12 cellular contexts compared by ENCODE assay signal in genomic region chr12:26226119-26226518, GRCh38. TPM values are rescaled to one million over a fixed set of nuclear protein-coding genes. Genes with fewer than 3 reads are reported as not detected.
DNase-seq lines count a peak whose midpoint lies in the region; ATAC-seq, FAIRE-seq and TF ChIP-seq lines count a peak whose summit lies in the region.
"Had no signal": no experiment of that assay in that cellular context is flagged by ENCODE, and none has a peak within 500 bp of the region (broad histone marks: within the 10 kb centered on the region; RNA-seq: fewer than 3 reads in every experiment).

No MANE protein-coding gene starts in this region.

- no peaks in the 10 kb centered on the region for H3K9me3 Mint-ChIP-seq in nephron

- CTCF ChIA-PET in Panc1 (lab: Charles Lee) (interaction anchor here (0.7 kb wide), 2 partner anchors 48 to 426 kb away, joined by 3 to 5 read pairs; no protein-coding TSS in a partner anchor), endothelial cell of umbilical vein (lab: Charles Lee) (interaction anchor here (1.2 to 1.3 kb wide), 2 partner anchors 14 to 49 kb away, joined by 3 to 4 read pairs; no protein-coding TSS in a partner anchor)

- H4K20me1 ChIP-seq in endothelial cell of umbilical vein (replicated peaks; ENCODE audit: control insufficient read depth, extremely low read depth, insufficient read depth, low read length): no peaks in the 10 kb centered on the region

- TF ChIP-seq CTCF in Panc1 (IDR thresholded peaks at IDR 0.05): no peak
- TF ChIP-seq CTCF in endothelial cell of umbilical vein (IDR thresholded peaks at IDR 0.05; ENCODE audit: extremely low read depth in 1 of 2, insufficient read depth in 1 of 2, low read depth in 1 of 2, low read length in 2 of 2): no peak
- TF ChIP-seq CTCF in nephron (IDR thresholded peaks at IDR 0.05; ENCODE audit: unreplicated experiment in 3 of 3): no peak

- H3K79me2 ChIP-seq in endothelial cell of umbilical vein (ENCODE audit: control insufficient read depth, insufficient read depth, low read length): no peaks in the 10 kb centered on the region

- DNase-seq in Panc1 (ENCODE audit: low read depth, low spot score) (no peak), endothelial cell of umbilical vein (ENCODE audit: low read depth, low spot score) (no peak), erythroblast (lab: John Stamatoyannopoulos, UW) (no peak), COLO829 (ENCODE audit: low spot score) (no peak)
- DNase-seq in activated CD4-positive, CD25-positive, alpha-beta regulatory T cell treated with anti-CD3 and anti-CD28 coated beads, Interleukin-2, amount 50 U/mL, for 72 hours: no peak
- DNase-seq: stimulated activated CD4-positive, alpha-beta T cell treated with anti-CD3 and anti-CD28 coated beads, Interleukin-4, amount 100 ng/mL, for 24 hours; SW 1271 had no signal

- H3K36me3 ChIP-seq in Panc1 (ENCODE audit: control insufficient read depth, insufficient read depth, low read length): no peaks in the 10 kb centered on the region
- H3K36me3 ChIP-seq in endothelial cell of umbilical vein (ENCODE audit: control insufficient read depth in 2 of 2, extremely low read depth in 1 of 2, insufficient read depth in 2 of 2, low read length in 2 of 2): no peaks in the 10 kb centered on the region
- H3K36me3 ChIP-seq: adrenal gland had no signal

- no peaks in the 10 kb centered on the region for H3K36me3 Mint-ChIP-seq in nephron (ENCODE audit: low read depth)

- H3K27ac ChIP-seq in Panc1 (ENCODE audit: low read length) (peak overlapping the region; percentile 77), endothelial cell of umbilical vein (ENCODE audit: insufficient read depth, low read depth, low read length) (no peak overlapping the region), temporal lobe (ENCODE audit: low read depth, low read length) (peak overlapping the region; percentile 83)

- peak overlapping the region; percentile 95 for H2AFZ ChIP-seq in endothelial cell of umbilical vein (ENCODE audit: low read depth, low read length)

- H3K9me1 ChIP-seq in endothelial cell of umbilical vein (replicated peaks; ENCODE audit: control insufficient read depth, extremely low read depth, insufficient read depth, low read length): no peaks in the 10 kb centered on the region

- dilution Hi-C loops in endothelial cell of umbilical vein (cut with MboI; ENCODE audit: extremely low pct_ligation_motif_present, low sequenced_read_pairs): no loop called here

- H3K4me3 Mint-ChIP-seq in nephron: peak overlapping the region; percentile 2 to 83 (median 82)

- H3K4me2 ChIP-seq in endothelial cell of umbilical vein (ENCODE audit: insufficient read depth, low read length): peak overlapping the region; percentile 87

- in situ Hi-C loops in Panc1 (cut with HindIII; ENCODE audit: low pct_unique_long_range_greater_than_20kb, low sequenced_read_pairs): no loop called here

- peaks cover 17% of the 10 kb centered on the region for H3K4me1 ChIP-seq in Panc1 (ENCODE audit: control insufficient read depth, insufficient read depth, low read length)
- peaks cover 5% of the 10 kb centered on the region for H3K4me1 ChIP-seq in endothelial cell of umbilical vein (ENCODE audit: control insufficient read depth, extremely low read depth, insufficient read depth, low read length)

- peaks cover 39% of the 10 kb centered on the region for H3K27me3 Mint-ChIP-seq in nephron (ENCODE audit: low read depth)

- H3K4me3 ChIP-seq in Panc1 (ENCODE audit: low read depth in 2 of 2, low read length in 2 of 2): peak overlapping the region; percentile 40 to 66
- H3K4me3 ChIP-seq in endothelial cell of umbilical vein (replicated peaks in 1 of 3; ENCODE audit: insufficient read depth in 1 of 3, low read depth in 1 of 3, low read length in 3 of 3): peak overlapping the region in 1 of 3 experiments; percentile 56

- POLR2A ChIA-PET in Panc1 (lab: Charles Lee) (interaction anchor here (0.6 to 0.7 kb wide), 3 partner anchors 27 to 427 kb away, joined by 3 to 4 read pairs (median 3); no protein-coding TSS in a partner anchor), endothelial cell of umbilical vein (lab: Charles Lee) (no interaction called here)

- H3K27me3 ChIP-seq in Panc1 (ENCODE audit: control insufficient read depth, insufficient read depth, low read length) (peaks cover 5% of the 10 kb centered on the region; the same call in 1 of the 2 replicates), endothelial cell of umbilical vein (ENCODE audit: control insufficient read depth in 2 of 2, insufficient read depth in 2 of 2, low read length in 2 of 2) (peaks cover 0 to 7% of the 10 kb centered on the region in 2 experiments)
- H3K27me3 ChIP-seq: adrenal gland had no signal

- H3K27ac Mint-ChIP-seq in nephron: no peak overlapping the region

- no peak for TF ChIP-seq POLR2A in endothelial cell of umbilical vein (IDR thresholded peaks at IDR 0.05; ENCODE audit: low read depth, low read length)
- no peak for TF ChIP-seq POLR2A in erythroblast (IDR thresholded peaks at IDR 0.05; ENCODE audit: low read length)

- H3K9ac ChIP-seq in endothelial cell of umbilical vein (replicated peaks; ENCODE audit: extremely low read depth, insufficient read depth, low read length): no peak overlapping the region

- BruUV-seq in Panc1 (replicated peaks; lab: Mats Ljungman, UMichigan): no TSS peak
- no TSS peak for BruUV-seq in endothelial cell of umbilical vein (replicated peaks; lab: Mats Ljungman, UMichigan)

- no peak for FAIRE-seq in endothelial cell of umbilical vein (lab: Jason Lieb, UNC)
- FAIRE-seq: D721Med had no signal

- intact Hi-C loops in Panc1 (cut with micrococcal nuclease; ENCODE audit: unreplicated experiment): no loop called here
- intact Hi-C loops in endothelial cell of umbilical vein (cut with micrococcal nuclease): no loop called here

- H3K9me3 ChIP-seq in Panc1 (ENCODE audit: control insufficient read depth, insufficient read depth, low read depth, low read length): no peaks in the 10 kb centered on the region
- H3K9me3 ChIP-seq in endothelial cell of umbilical vein (replicated peaks; ENCODE audit: control insufficient read depth, insufficient read depth, low read length): no peaks in the 10 kb centered on the region
- H3K9me3 ChIP-seq: adrenal gland had no signal

- peaks cover 13% of the 10 kb centered on the region for H3K4me1 Mint-ChIP-seq in nephron

- ATAC-seq in Panc1 (peak; percentile 58), GM18870 (IDR thresholded peaks at IDR 0.05; ENCODE audit: unreplicated experiment) (no peak)

TF ChIP-seq in endothelial cell of umbilical vein, 7 proteins besides CTCF, POLR2A, EP300 and RAD21:
- TF ChIP-seq POLR2AphosphoS5 (IDR thresholded peaks at IDR 0.05; ENCODE audit: insufficient read depth, low read depth, low read length) (no peak), JUN (IDR thresholded peaks at IDR 0.05; ENCODE audit: borderline replicate concordance, insufficient read depth, insufficient read length, low read depth) (no peak), FOS (IDR thresholded peaks at IDR 0.05; ENCODE audit: borderline replicate concordance, insufficient read depth, low read length) (no peak), MAX (IDR thresholded peaks at IDR 0.05; ENCODE audit: insufficient read depth, insufficient read length) (no peak), EZH2 (IDR thresholded peaks at IDR 0.05; ENCODE audit: borderline replicate concordance, low read depth, low read length, severe bottlenecking) (no peak), MYC (IDR thresholded peaks at IDR 0.05; ENCODE audit: low read depth, low read length) (no peak), GATA2 (IDR thresholded peaks at IDR 0.05; ENCODE audit: insufficient read depth, insufficient read length, low read depth, low read length) (no peak)

RNA-seq across cellular contexts. Expression of gene SSPN, which starts 30.7 kb away (rescaled TPM):
- total RNA-seq in Panc1 (2021; ENCODE audit: unreplicated experiment) (23.4 TPM), endothelial cell of umbilical vein (0.65 and 2.1 TPM in 2 replicates), temporal lobe (4.9 TPM)
- 16.7 TPM for polyA plus RNA-seq in Panc1 (2012; ENCODE audit: insufficient read length)
- 0.75 and 1.3 TPM in 2 replicates for polyA plus RNA-seq in endothelial cell of umbilical vein
- 0.34 and 0.66 TPM in 2 replicates for polyA plus RNA-seq in endothelial cell of umbilical vein (2011; cell fraction: cytosol; rRNA removed)
- 0.13 and 0.38 TPM in 2 replicates for polyA plus RNA-seq in endothelial cell of umbilical vein (2011; cell fraction: nucleus; rRNA removed)
- 0.82 and 1.4 TPM in 2 replicates for polyA plus RNA-seq in endothelial cell of umbilical vein (2012)
- 2.7 and 9.9 TPM in 2 replicates for polyA minus RNA-seq in endothelial cell of umbilical vein
- polyA minus RNA-seq in endothelial cell of umbilical vein (2011; cell fraction: cytosol; rRNA and poly(A)+ RNA removed): not detected
- 0.24 and 0.48 TPM in 2 replicates for polyA minus RNA-seq in endothelial cell of umbilical vein (2011; cell fraction: nucleus; rRNA and poly(A)+ RNA removed)
